In genomic region chr11:95219599-95219998, GRCh38 we compare ENCODE assay signal across 17 cellular contexts. TPM values are rescaled to one million over a fixed set of nuclear protein-coding genes. Genes with fewer than 3 reads are reported as not detected.
A peak's percentile ranks its signal among the peaks of the same experiment; 100 is the strongest.
DNase-seq lines count a peak whose midpoint lies in the region; ATAC-seq, FAIRE-seq and TF ChIP-seq lines count a peak whose summit lies in the region.
"Had no signal": no experiment of that assay in that cellular context is flagged by ENCODE, and none has a peak within 500 bp of the region (broad histone marks: within the 10 kb centered on the region; RNA-seq: fewer than 3 reads in every experiment).

No MANE protein-coding gene starts in this region.

- H3K4me1 Mint-ChIP-seq in activated naive CD8-positive, alpha-beta T cell (ENCODE audit: low read depth) = peaks cover 39% of the 10 kb centered on the region
- peaks cover 10% of the 10 kb centered on the region for H3K4me1 Mint-ChIP-seq in activated naive CD8-positive, alpha-beta T cell treated with anti-CD3 and anti-CD28 coated beads for 36 hours
- peaks cover 12% of the 10 kb centered on the region for H3K4me1 Mint-ChIP-seq in nephron progenitor cell

- H3K4me3 Mint-ChIP-seq in activated naive CD8-positive, alpha-beta T cell = no peak overlapping the region
- H3K4me3 Mint-ChIP-seq in activated naive CD8-positive, alpha-beta T cell treated with anti-CD3 and anti-CD28 coated beads for 36 hours = no peak overlapping the region
- no peak overlapping the region for H3K4me3 Mint-ChIP-seq in nephron progenitor cell
- H3K4me3 Mint-ChIP-seq: CD4-positive, alpha-beta memory T cell; HFFc6 had no signal

- H3K27me3 Mint-ChIP-seq in activated naive CD8-positive, alpha-beta T cell = no peaks in the 10 kb centered on the region
- H3K27me3 Mint-ChIP-seq in activated naive CD8-positive, alpha-beta T cell treated with anti-CD3 and anti-CD28 coated beads for 36 hours = no peaks in the 10 kb centered on the region
- no peaks in the 10 kb centered on the region for H3K27me3 Mint-ChIP-seq in nephron progenitor cell (ENCODE audit: low read depth, poor library complexity)
- H3K27me3 Mint-ChIP-seq: CD4-positive, alpha-beta memory T cell had no signal

- no peak for DNase-seq in activated naive CD8-positive, alpha-beta T cell treated with anti-CD3 and anti-CD28 coated beads for 36 hours
- DNase-seq in nephron progenitor cell (no peak), substantia nigra (lab: John Stamatoyannopoulos, UW) (no peak)
- DNase-seq: C1 segment of cervical spinal cord; Caco-2; CD4-positive, alpha-beta memory T cell; DMS153; DND-41; GOT3; HFFc6 had no signal

- peak overlapping the region; percentile 46 for H3K27ac Mint-ChIP-seq in activated naive CD8-positive, alpha-beta T cell
- no peak overlapping the region for H3K27ac Mint-ChIP-seq in activated naive CD8-positive, alpha-beta T cell treated with anti-CD3 and anti-CD28 coated beads for 36 hours
- peak overlapping the region; percentile 40 for H3K27ac Mint-ChIP-seq in nephron progenitor cell
- H3K27ac Mint-ChIP-seq: CD4-positive, alpha-beta memory T cell; HFFc6 had no signal

- H3K27ac ChIP-seq in substantia nigra (ENCODE audit: low read depth, low read length, poor library complexity, severe bottlenecking) = no peak overlapping the region

- TF ChIP-seq CTCF in nephron progenitor cell (IDR thresholded peaks at IDR 0.05) = no peak

- ATAC-seq in HG02678 (IDR thresholded peaks at IDR 0.05; ENCODE audit: unreplicated experiment) = no peak

- peak; percentile 5 for FAIRE-seq in islet of Langerhans (lab: Jason Lieb, UNC)
- FAIRE-seq: G401.6, GM12892, H54 had no signal

- H3K36me3 Mint-ChIP-seq in activated naive CD8-positive, alpha-beta T cell = peaks cover 9% of the 10 kb centered on the region
- peaks cover 16% of the 10 kb centered on the region for H3K36me3 Mint-ChIP-seq in activated naive CD8-positive, alpha-beta T cell treated with anti-CD3 and anti-CD28 coated beads for 36 hours
- peaks cover 93% of the 10 kb centered on the region for H3K36me3 Mint-ChIP-seq in nephron progenitor cell (ENCODE audit: low read depth)

- H3K9me3 Mint-ChIP-seq in activated naive CD8-positive, alpha-beta T cell (ENCODE audit: low read depth) = no peaks in the 10 kb centered on the region
- H3K9me3 Mint-ChIP-seq in activated naive CD8-positive, alpha-beta T cell treated with anti-CD3 and anti-CD28 coated beads for 36 hours = no peaks in the 10 kb centered on the region
- peaks cover 40% of the 10 kb centered on the region for H3K9me3 Mint-ChIP-seq in nephron progenitor cell
- H3K9me3 Mint-ChIP-seq: CD4-positive, alpha-beta memory T cell; HFFc6 had no signal

RNA-seq across cellular contexts. Expression of gene SESN3, which starts 11.4 kb away (rescaled TPM):
- total RNA-seq in activated naive CD8-positive, alpha-beta T cell treated with anti-CD3 and anti-CD28 coated beads for 36 hours = 10 to 100 TPM; 16.2 to 16.4 TPM
- total RNA-seq: A172 had no signal
